In the genomic region with DNA sequence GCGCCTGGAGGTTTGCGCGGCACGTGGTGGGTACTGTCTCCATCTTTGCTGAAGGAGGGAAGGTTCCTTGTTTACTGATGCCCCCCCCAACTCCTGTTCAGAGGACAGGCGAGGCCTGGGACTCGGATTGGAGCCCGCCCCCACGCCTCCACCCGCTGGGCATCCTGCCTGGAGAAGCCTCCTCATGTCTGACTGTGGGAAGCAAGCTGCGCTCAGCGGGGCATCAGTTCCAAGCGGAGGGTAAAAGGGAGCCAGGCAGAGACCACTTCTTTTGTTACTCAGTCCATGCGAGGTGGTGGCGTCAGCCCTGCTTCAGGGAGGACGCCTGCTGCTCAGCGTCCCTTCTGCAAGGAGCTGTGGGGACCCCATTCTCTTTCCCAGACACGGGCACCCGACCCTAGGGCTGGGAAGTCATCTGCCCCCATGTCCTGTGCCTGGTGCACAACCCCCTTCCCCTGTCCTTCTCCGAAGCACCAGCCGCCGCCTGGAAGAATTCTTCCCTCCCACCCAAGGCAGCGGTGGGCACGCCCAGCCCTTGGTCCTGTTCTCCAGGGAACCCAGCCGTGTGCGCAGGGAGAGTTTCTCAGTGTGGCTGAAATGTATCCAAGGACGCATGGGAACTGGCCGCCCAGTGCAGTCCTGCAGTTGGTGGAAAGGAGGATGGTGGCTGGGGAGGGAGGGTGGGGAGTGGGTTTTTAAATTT, we compare ENCODE assay signal across 1 cellular context.
TF ChIP-seq lines count a peak whose summit lies in the region.

No MANE protein-coding gene starts in this region.

TF ChIP-seq in GM23338, 12 proteins besides CTCF, POLR2A, EP300 and RAD21 (continued from another document):
- no peak for TF ChIP-seq STAT1 (IDR thresholded peaks at IDR 0.05; ENCODE audit: unreplicated experiment)
- no peak for TF ChIP-seq REST (IDR thresholded peaks at IDR 0.05; ENCODE audit: unreplicated experiment)
- TF ChIP-seq NANOG (IDR thresholded peaks at IDR 0.05; ENCODE audit: borderline replicate concordance): no peak
- TF ChIP-seq, protein P1, sequence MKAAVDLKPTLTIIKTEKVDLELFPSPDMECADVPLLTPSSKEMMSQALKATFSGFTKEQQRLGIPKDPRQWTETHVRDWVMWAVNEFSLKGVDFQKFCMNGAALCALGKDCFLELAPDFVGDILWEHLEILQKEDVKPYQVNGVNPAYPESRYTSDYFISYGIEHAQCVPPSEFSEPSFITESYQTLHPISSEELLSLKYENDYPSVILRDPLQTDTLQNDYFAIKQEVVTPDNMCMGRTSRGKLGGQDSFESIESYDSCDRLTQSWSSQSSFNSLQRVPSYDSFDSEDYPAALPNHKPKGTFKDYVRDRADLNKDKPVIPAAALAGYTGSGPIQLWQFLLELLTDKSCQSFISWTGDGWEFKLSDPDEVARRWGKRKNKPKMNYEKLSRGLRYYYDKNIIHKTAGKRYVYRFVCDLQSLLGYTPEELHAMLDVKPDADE (IDR thresholded peaks at IDR 0.05): no peak
